In genomic region chr12:59716049-59716448, GRCh38 we compare ENCODE assay signal across 18 cellular contexts.
A peak's percentile ranks its signal among the peaks of the same experiment; 100 is the strongest.
DNase-seq lines count a peak whose midpoint lies in the region; ATAC-seq, FAIRE-seq and TF ChIP-seq lines count a peak whose summit lies in the region.
"Had no signal": no experiment of that assay in that cellular context is flagged by ENCODE, and none has a peak within 500 bp of the region (broad histone marks: within the 10 kb centered on the region; RNA-seq: fewer than 3 reads in every experiment).

No MANE protein-coding gene starts in this region.

- intact Hi-C loops in left ventricle myocardium superior (cut with micrococcal nuclease) (no loop called here), left cardiac atrium (cut with DNase I) (no loop called here), tibial artery (cut with DNase I; ENCODE audit: low total_unique reads) (no loop called here)

- H3K4me3 ChIP-seq in brain microvascular endothelial cell (ENCODE audit: low read depth, low read length): no peak overlapping the region
- no peak overlapping the region for H3K4me3 ChIP-seq in tibial artery
- H3K4me3 ChIP-seq: Peyer's patch had no signal

- no peaks in the 10 kb centered on the region for H3K27me3 ChIP-seq in brain microvascular endothelial cell (replicated peaks)
- no peaks in the 10 kb centered on the region for H3K27me3 ChIP-seq in tibial artery
- H3K27me3 ChIP-seq: Peyer's patch had no signal

- POLR2A ChIA-PET in HEK293T (lab: Yijun Ruan, JAX): no interaction called here

- DNase-seq in left ventricle myocardium superior: no peak
- no peak for DNase-seq in left cardiac atrium
- peak; percentile 55 for DNase-seq in M059J (ENCODE audit: low read depth)
- DNase-seq in brain microvascular endothelial cell: peak; percentile 7
- no peak for DNase-seq in tibial artery
- DNase-seq in GM12891 (ENCODE audit: insufficient read length, low spot score): no peak
- no peak for DNase-seq in HEK293T (ENCODE audit: extremely low spot score)
- DNase-seq: DMS79, NCI-H1694, NCI-H2081, NCI-H345, NCI-H524, NCI-H774, Peyer's patch had no signal

- TF ChIP-seq POLR2A in GM12891 (IDR thresholded peaks at IDR 0.05; ENCODE audit: low read depth, low read length): no peak

- H3K27ac ChIP-seq in brain microvascular endothelial cell (no peak overlapping the region), tibial artery (no peak overlapping the region)
- H3K27ac ChIP-seq: Peyer's patch had no signal

- H3K36me3 ChIP-seq in brain microvascular endothelial cell (replicated peaks) (no peaks in the 10 kb centered on the region), tibial artery (peaks cover 0 to 6% (median 0%) of the 10 kb centered on the region in 3 donors)
- H3K36me3 ChIP-seq: Peyer's patch had no signal

- TF ChIP-seq CTCF in brain microvascular endothelial cell (IDR thresholded peaks at IDR 0.05; ENCODE audit: low read depth, low read length, missing control alignments) (no peak), tibial artery (IDR thresholded peaks at IDR 0.05) (no peak)

- no peak for FAIRE-seq in GM12891 (lab: Jason Lieb, UNC)
- FAIRE-seq: GM18507, GM19239, HTR-8/SVneo had no signal

- ATAC-seq in left ventricle myocardium superior: peak; percentile 12
- no peak for ATAC-seq in left cardiac atrium
- ATAC-seq: SK-N-SH treated with all-trans-retinoic acid at 6 μM for 48 hours had no signal

- CTCF ChIA-PET in HEK293T (lab: Yijun Ruan, JAX): no interaction called here

- H3K9me3 ChIP-seq in tibial artery: no peaks in the 10 kb centered on the region
- H3K9me3 ChIP-seq: Peyer's patch had no signal

- peaks cover 0 to 27% (median 2%) of the 10 kb centered on the region in 4 donors for H3K4me1 ChIP-seq in tibial artery
- H3K4me1 ChIP-seq: Peyer's patch had no signal

- in situ Hi-C loops in brain microvascular endothelial cell (cut with HindIII; ENCODE audit: low pct_ligation_motif_present, low sequenced_read_pairs): no loop called here

TF ChIP-seq in GM12891, 5 proteins besides CTCF, POLR2A, EP300 and RAD21:
- TF ChIP-seq PAX5 (IDR thresholded peaks at IDR 0.05; ENCODE audit: insufficient read depth, low read length, severe bottlenecking) (no peak), TAF1 (IDR thresholded peaks at IDR 0.05; ENCODE audit: low read depth, low read length) (no peak), SPI1 (IDR thresholded peaks at IDR 0.05; ENCODE audit: low read depth, low read length) (no peak), POU2F2 (IDR thresholded peaks at IDR 0.05; ENCODE audit: low read depth, low read length) (no peak), POLR2AphosphoS5 (IDR thresholded peaks at IDR 0.05; ENCODE audit: low read depth, low read length) (no peak)
TF ChIP-seq in GM12891: peak in this region for 0.

TF ChIP-seq in HEK293T, 16 proteins besides CTCF, POLR2A, EP300 and RAD21:
- TF ChIP-seq TARDBP (IDR thresholded peaks at IDR 0.05): no peak
- TF ChIP-seq FOXA1 (IDR thresholded peaks at IDR 0.05): no peak

Comparison
In these comparisons a context has a peak if more than half of its experiments do, and no peak if none do; other contexts are left out.
1. DNase-seq: peak in M059J (single experiment) and brain microvascular endothelial cell (single experiment); none in left ventricle myocardium superior (single experiment), left cardiac atrium (single experiment), tibial artery (0 of 2), GM12891 (single experiment) and HEK293T (single experiment).